ENCODE assay signal across 26 cellular contexts in the genomic region with DNA sequence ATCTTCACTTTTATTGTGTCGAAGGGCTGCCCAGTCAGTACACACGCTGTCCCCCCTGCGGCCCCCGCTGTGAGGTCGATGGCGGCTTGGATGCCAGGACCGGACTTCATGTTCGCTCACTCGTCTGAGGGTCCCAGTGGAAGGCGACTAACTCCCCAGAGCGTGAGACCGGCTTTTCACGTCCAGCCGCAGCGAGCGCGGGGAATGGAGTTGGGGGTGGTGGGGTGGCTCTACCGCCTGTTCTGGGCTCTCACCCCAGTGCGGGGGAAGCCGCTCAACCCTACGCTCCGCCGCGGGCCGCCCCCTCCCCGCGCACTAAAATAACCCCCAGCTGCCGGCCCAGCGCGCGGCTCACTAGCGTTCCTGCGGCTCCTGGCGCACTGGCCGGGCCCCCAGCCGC. TPM values are rescaled to one million over a fixed set of nuclear protein-coding genes. Genes with fewer than 3 reads are reported as not detected.
"Had no signal": no experiment of that assay in that cellular context is flagged by ENCODE, and none has a peak within 500 bp of the region (broad histone marks: within the 10 kb centered on the region; RNA-seq: fewer than 3 reads in every experiment).

A gene (minus strand): TSS at position 294 of the 400 bp plus-strand sequence. CDS start 184 bp downstream, at position 110.

- DNase-seq: cortex of kidney; effector CD8-positive, alpha-beta T cell; endodermal cell; esophagus squamous epithelium; foreskin melanocyte; glutamatergic neuron; heart right ventricle; hippocampal formation; left cardiac atrium; lower lobe of right lung; natural killer cell; sigmoid colon; spleen; stimulated activated CD4-positive, alpha-beta T cell treated with anti-CD3 and anti-CD28 coated beads, Interleukin-4, amount 100 ng/mL, for 4 hours; stimulated activated naive CD8-positive, alpha-beta T cell treated with anti-CD3 and anti-CD28 coated beads, Interleukin-15, Interleukin-2, amounts not matched to agents 100 U/mL and 50 U/mL, for 24 hours; thyroid gland; trophoblast cell had no signal

- H3K4me3 Mint-ChIP-seq: endodermal cell; natural killer cell; neural crest cell; stimulated activated memory B cell treated with anti-CD40 and anti-IgM and Interleukin-4, amounts not matched to agents 10 μg/mL and 1 μg/mL and 100 μg/mL, for 72 hours had no signal

- H3K9ac ChIP-seq: parathyroid adenoma had no signal

- H3K4me3 ChIP-seq: heart right ventricle, left lung, lower lobe of right lung, right atrium auricular region, sigmoid colon, thyroid gland, vagina had no signal

- H3K27ac ChIP-seq: esophagus squamous epithelium, heart right ventricle, left lung, lower lobe of right lung, parathyroid adenoma, right atrium auricular region, sigmoid colon, spleen, thyroid gland, vagina had no signal

- H3K27me3 Mint-ChIP-seq: progenitor cell of endocrine pancreas; stimulated activated memory B cell treated with anti-CD40 and anti-IgM and Interleukin-4, amounts not matched to agents 10 μg/mL and 1 μg/mL and 100 μg/mL, for 72 hours had no signal

- H3K9me3 ChIP-seq: thyroid gland had no signal

- ATAC-seq: heart right ventricle; left cardiac atrium; left lung; natural killer cell; stimulated activated memory B cell treated with anti-CD40 and anti-IgM and Interleukin-4, amounts not matched to agents 10 μg/mL and 1 μg/mL and 100 μg/mL, for 72 hours; stimulated activated naive CD8-positive, alpha-beta T cell treated with anti-CD3 and anti-CD28 coated beads, Interleukin-15, Interleukin-2, amounts not matched to agents 100 U/mL and 50 U/mL, for 24 hours had no signal

- H3K36me3 ChIP-seq: heart right ventricle, lower lobe of right lung, right atrium auricular region, sigmoid colon, thyroid gland had no signal

- H3K27ac Mint-ChIP-seq: endodermal cell; natural killer cell; progenitor cell of endocrine pancreas; stimulated activated memory B cell treated with anti-CD40 and anti-IgM and Interleukin-4, amounts not matched to agents 10 μg/mL and 1 μg/mL and 100 μg/mL, for 72 hours had no signal

- H3K27me3 ChIP-seq: esophagus squamous epithelium, heart right ventricle, left lung, right atrium auricular region, sigmoid colon, spleen, thyroid gland, vagina had no signal

- H3K4me1 ChIP-seq: esophagus squamous epithelium, left lung, lower lobe of right lung, parathyroid adenoma, right atrium auricular region, sigmoid colon, spleen, thyroid gland, vagina had no signal

- H3K4me1 Mint-ChIP-seq: endodermal cell, natural killer cell, neural crest cell had no signal

RNA-seq across cellular contexts. Expression of the gene that starts here (rescaled TPM):
- total RNA-seq: epithelial cell of proximal tubule, kidney epithelial cell, left cardiac atrium, right atrium auricular region, vagina had no signal
